ENCODE assay signal across 8 cellular contexts in genomic region chr16:26645629-26646028, GRCh38.
DNase-seq lines count a peak whose midpoint lies in the region; ATAC-seq and TF ChIP-seq lines count a peak whose summit lies in the region.

No MANE protein-coding gene starts in this region.

- TF ChIP-seq POLR2A in GM18505 (IDR thresholded peaks at IDR 0.05; ENCODE audit: borderline replicate concordance, extremely low read depth, insufficient read depth, insufficient read length): no peak

- no peak overlapping the region for H3K4me3 Mint-ChIP-seq in T-helper 17 cell
- no peak overlapping the region for H3K4me3 Mint-ChIP-seq in chondrocyte (ENCODE audit: unreplicated experiment)

- H3K27me3 Mint-ChIP-seq in T-helper 17 cell: peaks cover 14% of the 10 kb centered on the region
- H3K27me3 Mint-ChIP-seq in chondrocyte (ENCODE audit: low read depth): peaks cover 3% of the 10 kb centered on the region

- H3K9me3 ChIP-seq in T-helper 17 cell (ENCODE audit: control insufficient read depth, low read length, poor library complexity, severe bottlenecking): no peaks in the 10 kb centered on the region

- H3K27ac Mint-ChIP-seq in T-helper 17 cell: peak overlapping the region; percentile 41
- no peak overlapping the region for H3K27ac Mint-ChIP-seq in chondrocyte (ENCODE audit: unreplicated experiment)

- H3K36me3 Mint-ChIP-seq in T-helper 17 cell (ENCODE audit: low read depth): no peaks in the 10 kb centered on the region
- H3K36me3 Mint-ChIP-seq in chondrocyte (ENCODE audit: low read depth): no peaks in the 10 kb centered on the region

- TF ChIP-seq CTCF in GM12874 (IDR thresholded peaks at IDR 0.05; ENCODE audit: insufficient read depth, low read depth, low read length) (peak; percentile 56), chondrocyte (IDR thresholded peaks at IDR 0.05) (no peak)

- no peaks in the 10 kb centered on the region for H3K9me3 Mint-ChIP-seq in chondrocyte (ENCODE audit: low read depth)

- ATAC-seq in T-helper 17 cell (no peak), GM18505 (IDR thresholded peaks at IDR 0.05; ENCODE audit: unreplicated experiment) (no peak), HG02884 (IDR thresholded peaks at IDR 0.05; ENCODE audit: unreplicated experiment) (no peak)

- DNase-seq in T-helper 17 cell (peak in 2 of 3 donors; percentile 19 to 34), hepatic stellate cell (ENCODE audit: low spot score) (no peak), chondrocyte (ENCODE audit: low spot score) (no peak)
- peak; percentile 11 for DNase-seq in central memory CD4-positive, alpha-beta T cell
- DNase-seq in stimulated activated CD4-positive, alpha-beta T cell treated with anti-CD3 and anti-CD28 coated beads, Interleukin-1b, Interleukin-23, amount 100 ng/mL, for 48 hours: peak; percentile 57

- H3K4me1 Mint-ChIP-seq in T-helper 17 cell: peaks cover 4% of the 10 kb centered on the region
- H3K4me1 Mint-ChIP-seq in chondrocyte (ENCODE audit: low read depth): no peaks in the 10 kb centered on the region

Comparison
In these comparisons a context has a peak if more than half of its experiments do, and no peak if none do; other contexts are left out.
1. DNase-seq: peak in T-helper 17 cell (2 of 3), central memory CD4-positive, alpha-beta T cell (single experiment) and stimulated activated CD4-positive, alpha-beta T cell treated with anti-CD3 and anti-CD28 coated beads, Interleukin-1b, Interleukin-23, amount 100 ng/mL, for 48 hours (single experiment); none in hepatic stellate cell (single experiment) and chondrocyte (single experiment).